Comparison of ENCODE assay signal across 9 cellular contexts in genomic region chr2:161384864-161385263, GRCh38. TPM values are rescaled to one million over a fixed set of nuclear protein-coding genes. Genes with fewer than 3 reads are reported as not detected.
DNase-seq lines count a peak whose midpoint lies in the region; ATAC-seq and TF ChIP-seq lines count a peak whose summit lies in the region.
"Had no signal": no experiment of that assay in that cellular context is flagged by ENCODE, and none has a peak within 500 bp of the region (broad histone marks: within the 10 kb centered on the region; RNA-seq: fewer than 3 reads in every experiment).

No MANE protein-coding gene starts in this region.

- CTCF ChIA-PET in activated CD8-positive, alpha-beta T cell treated with anti-CD3 and anti-CD28 coated beads for 36 hours (lab: Charles Lee) = no interaction called here

- no peak for TF ChIP-seq CTCF in activated CD8-positive, alpha-beta T cell treated with anti-CD3 and anti-CD28 coated beads for 36 hours (IDR thresholded peaks at IDR 0.05)
- TF ChIP-seq CTCF in endothelial cell (IDR thresholded peaks at IDR 0.05; ENCODE audit: unreplicated experiment) = no peak

- ATAC-seq in GM18519 (IDR thresholded peaks at IDR 0.05; ENCODE audit: low FRiP score, unreplicated experiment) = peak; percentile 65
- peak; percentile 68 for ATAC-seq in GM21360 (IDR thresholded peaks at IDR 0.05; ENCODE audit: unreplicated experiment)
- peak; percentile 77 for ATAC-seq in HG03097 (IDR thresholded peaks at IDR 0.05; ENCODE audit: low FRiP score, unreplicated experiment)
- ATAC-seq in activated CD8-positive, alpha-beta T cell treated with anti-CD3 and anti-CD28 coated beads for 36 hours = peak; percentile 86
- ATAC-seq: SK-N-SH treated with all-trans-retinoic acid at 6 μM for 48 hours had no signal

- intact Hi-C loops in activated CD8-positive, alpha-beta T cell treated with anti-CD3 and anti-CD28 coated beads for 36 hours (cut with micrococcal nuclease) = no loop called here

- no peaks in the 10 kb centered on the region for H3K27me3 ChIP-seq in SJCRH30

- H3K9me3 ChIP-seq in SJCRH30 (replicated peaks) = no peaks in the 10 kb centered on the region

- H3K4me3 ChIP-seq in SJCRH30 = no peak overlapping the region

- H3K4me1 ChIP-seq in SJCRH30 = no peaks in the 10 kb centered on the region

- POLR2A ChIA-PET in activated CD8-positive, alpha-beta T cell treated with anti-CD3 and anti-CD28 coated beads for 36 hours (lab: Charles Lee) = interaction anchor here (0.6 kb wide), 1 partner anchor 539 kb away, joined by 4 read pairs; no protein-coding TSS in a partner anchor

- no peak overlapping the region for H3K27ac Mint-ChIP-seq in activated CD8-positive, alpha-beta T cell treated with anti-CD3 and anti-CD28 coated beads for 36 hours
- no peak overlapping the region for H3K27ac Mint-ChIP-seq in endothelial cell (ENCODE audit: unreplicated experiment)

- no peak overlapping the region for H3K27ac ChIP-seq in SJCRH30

- no peaks in the 10 kb centered on the region for H3K9me3 Mint-ChIP-seq in activated CD8-positive, alpha-beta T cell treated with anti-CD3 and anti-CD28 coated beads for 36 hours
- H3K9me3 Mint-ChIP-seq in endothelial cell (ENCODE audit: unreplicated experiment) = no peaks in the 10 kb centered on the region

- no peak overlapping the region for H3K4me3 Mint-ChIP-seq in activated CD8-positive, alpha-beta T cell treated with anti-CD3 and anti-CD28 coated beads for 36 hours
- H3K4me3 Mint-ChIP-seq in endothelial cell (ENCODE audit: unreplicated experiment) = no peak overlapping the region

- no peaks in the 10 kb centered on the region for H3K27me3 Mint-ChIP-seq in activated CD8-positive, alpha-beta T cell treated with anti-CD3 and anti-CD28 coated beads for 36 hours
- no peaks in the 10 kb centered on the region for H3K27me3 Mint-ChIP-seq in endothelial cell (ENCODE audit: unreplicated experiment)

- in situ Hi-C loops in ACHN (cut with HindIII; ENCODE audit: low pct_ligation_motif_present, low pct_unique_long_range_greater_than_20kb, low sequenced_read_pairs) = no loop called here

- peak; percentile 22 for DNase-seq in activated CD8-positive, alpha-beta T cell treated with anti-CD3 and anti-CD28 coated beads for 36 hours
- DNase-seq in SJCRH30 (no peak), ACHN (no peak), COLO829 (ENCODE audit: low spot score) (no peak), endothelial cell (ENCODE audit: low spot score) (no peak)

- peaks cover 20% of the 10 kb centered on the region for H3K36me3 Mint-ChIP-seq in activated CD8-positive, alpha-beta T cell treated with anti-CD3 and anti-CD28 coated beads for 36 hours (ENCODE audit: low read depth)
- no peaks in the 10 kb centered on the region for H3K36me3 Mint-ChIP-seq in endothelial cell (ENCODE audit: low read depth, unreplicated experiment)

- peaks cover 40% of the 10 kb centered on the region for H3K36me3 ChIP-seq in SJCRH30

- peaks cover 12% of the 10 kb centered on the region for H3K4me1 Mint-ChIP-seq in activated CD8-positive, alpha-beta T cell treated with anti-CD3 and anti-CD28 coated beads for 36 hours (ENCODE audit: low read depth)
- no peaks in the 10 kb centered on the region for H3K4me1 Mint-ChIP-seq in endothelial cell (ENCODE audit: unreplicated experiment)

RNA-seq across cellular contexts. Expression of gene TBR1, which starts 31.2 kb away (rescaled TPM):
- total RNA-seq in activated CD8-positive, alpha-beta T cell treated with anti-CD3 and anti-CD28 coated beads for 36 hours = not detected
- total RNA-seq in SJCRH30 (2014; rRNA removed; shearing (Covaris generic)) = 0.13 and 0.20 TPM in 2 replicates
- 0.08 TPM for total RNA-seq in endothelial cell (ENCODE audit: unreplicated experiment)
